Comparison of ENCODE assay signal across 36 cellular contexts in genomic region chr10:62303922-62304321, GRCh38.
"Had no signal": no experiment of that assay in that cellular context is flagged by ENCODE, and none has a peak within 500 bp of the region (broad histone marks: within the 10 kb centered on the region; RNA-seq: fewer than 3 reads in every experiment).

No MANE protein-coding gene starts in this region.

- H3K36me3 ChIP-seq: MG63 had no signal

- H3K4me3 ChIP-seq: MG63 had no signal

- H3K9me3 ChIP-seq: MG63 had no signal

- DNase-seq: Karpas-422, Kasumi-1, MG63, MM.1S, MV-4-11, NCI-H1048, NCI-H1092, NCI-H1092 treated with DMSO at 0.1 percent for 48 hours, NCI-H1105, NCI-H1105 treated with DMSO at 0.1 percent for 48 hours, NCI-H1417, NCI-H1417 treated with DMSO at 0.1 percent for 48 hours, NCI-H1436, NCI-H1436 treated with DMSO at 0.1 percent for 48 hours, NCI-H146, NCI-H1694, NCI-H1694 treated with DMSO at 0.1 percent for 48 hours, NCI-H187, NCI-H187 treated with DMSO at 0.1 percent for 48 hours, NCI-H1930, NCI-H2029, NCI-H2029 treated with DMSO at 0.1 percent for 48 hours, NCI-H2081, NCI-H2081 treated with DMSO at 0.1 percent for 48 hours, NCI-H2107, NCI-H2171, NCI-H2171 treated with DMSO at 0.1 percent for 48 hours, NCI-H2227 treated with DMSO at 0.1 percent for 48 hours, NCI-H226, NCI-H345, NCI-H446, NCI-H446 treated with DMSO at 0.1 percent for 48 hours, NCI-H510A, NCI-H510A treated with DMSO at 0.1 percent for 48 hours, NCI-H524, NCI-H524 treated with DMSO at 0.1 percent for 48 hours had no signal

- H3K27me3 ChIP-seq: MG63 had no signal
